In genomic region chr15:77421370-77421700, GRCh38 we compare ENCODE assay signal across 8 cellular contexts. TPM values are rescaled to one million over a fixed set of nuclear protein-coding genes. Genes with fewer than 3 reads are reported as not detected.
DNase-seq lines count a peak whose midpoint lies in the region; ATAC-seq and TF ChIP-seq lines count a peak whose summit lies in the region.

No MANE protein-coding gene starts in this region.

- peak overlapping the region; percentile 76; the same call in 1 of the 2 replicates for H3K27ac ChIP-seq in HUES6 (ENCODE audit: low read depth, low read length)
- peak overlapping the region; percentile 89 for H3K27ac ChIP-seq in lower lobe of right lung
- H3K27ac ChIP-seq in uterus = peak overlapping the region; percentile 95 to 99

- POLR2A ChIA-PET in BJ (lab: Charles Lee) = no interaction called here

- H3K27ac Mint-ChIP-seq in brain = peak overlapping the region; percentile 98 to 100 (median 99)

- H3K9me3 Mint-ChIP-seq in brain = peaks cover 0 to 3% (median 0%) of the 10 kb centered on the region in 5 experiments

- H3K4me3 ChIP-seq in BJ (ENCODE audit: low read depth, low read length) (peak overlapping the region; percentile 85), HUES6 (ENCODE audit: low read depth, low read length) (peak overlapping the region; percentile 92), lower lobe of right lung (peak overlapping the region; percentile 93), uterus (peak overlapping the region; percentile 54 to 80)

- H3K36me3 ChIP-seq in BJ (ENCODE audit: control insufficient read depth, insufficient read depth, low read length) (no peaks in the 10 kb centered on the region), HUES6 (ENCODE audit: control insufficient read depth, insufficient read depth, low read length) (no peaks in the 10 kb centered on the region), lower lobe of right lung (no peaks in the 10 kb centered on the region), uterus (no peaks in the 10 kb centered on the region)

- H3K36me3 Mint-ChIP-seq in brain = no peaks in the 10 kb centered on the region

- intact Hi-C loops in lower lobe of right lung (cut with DNase I) (no loop called here), uterus (cut with DNase I; ENCODE audit: low total_unique reads) (no loop called here)

- H3K27me3 ChIP-seq in BJ (ENCODE audit: control insufficient read depth, insufficient read depth, low read length) = no peaks in the 10 kb centered on the region
- H3K27me3 ChIP-seq in HUES6 (ENCODE audit: control insufficient read depth, insufficient read depth, low read length) = peaks cover 10% of the 10 kb centered on the region; the same call in 1 of the 2 replicates
- H3K27me3 ChIP-seq in lower lobe of right lung (ENCODE audit: low read depth) = no peaks in the 10 kb centered on the region
- no peaks in the 10 kb centered on the region for H3K27me3 ChIP-seq in uterus

- H3K4me1 Mint-ChIP-seq in brain = peaks cover 70% of the 10 kb centered on the region

- H3K27me3 Mint-ChIP-seq in brain = no peaks in the 10 kb centered on the region

- H3K4me1 ChIP-seq in HUES6 (ENCODE audit: control insufficient read depth, insufficient read depth, low read length) (peaks cover 23% of the 10 kb centered on the region), lower lobe of right lung (peaks cover 43% of the 10 kb centered on the region), uterus (peaks cover 0 to 13% of the 10 kb centered on the region in 2 donors)

- CTCF ChIA-PET in BJ (lab: Yijun Ruan, JAX) = interaction anchor here (1.3 to 2.5 kb wide), 5 partner anchors 12 to 302 kb away, joined by 3 to 9 read pairs (median 6); no protein-coding TSS in a partner anchor

- no peak for DNase-seq in BJ (ENCODE audit: low read depth)
- DNase-seq in lower lobe of right lung = no peak
- DNase-seq in uterus = no peak
- DNase-seq in mesenteric fat pad (ENCODE audit: low spot score) = no peak

- peak overlapping the region; percentile 97 to 99 (median 98) for H3K4me3 Mint-ChIP-seq in brain

- H3K9me3 ChIP-seq in HUES6 (ENCODE audit: control insufficient read depth, insufficient read depth, low read depth, low read length) (no peaks in the 10 kb centered on the region), lower lobe of right lung (no peaks in the 10 kb centered on the region), uterus (no peaks in the 10 kb centered on the region)

- TF ChIP-seq CTCF in BJ (IDR thresholded peaks at IDR 0.05; ENCODE audit: insufficient read depth, low read depth, low read length) (no peak), brain (conservative IDR thresholded peaks at IDR 0.05) (no peak), lower lobe of right lung (IDR thresholded peaks at IDR 0.05) (no peak), uterus (IDR thresholded peaks at IDR 0.05) (no peak)

- TF ChIP-seq POLR2A in uterus (IDR thresholded peaks at IDR 0.05) = no peak

- peak overlapping the region; percentile 87 for H3K9ac ChIP-seq in HUES6 (ENCODE audit: low read length)

- ATAC-seq in lower lobe of right lung (no peak), GM21367 (IDR thresholded peaks at IDR 0.05; ENCODE audit: unreplicated experiment) (no peak), GM19397 (IDR thresholded peaks at IDR 0.05; ENCODE audit: unreplicated experiment) (no peak)

RNA-seq across cellular contexts. Expression of gene HMG20A, which starts 0.6 kb away (rescaled TPM):
- 31.0 and 40.1 TPM in 2 replicates for polyA plus RNA-seq in BJ (2011; rRNA removed)
- polyA minus RNA-seq in BJ (2011; rRNA and poly(A)+ RNA removed) = 34.6 and 48.6 TPM in 2 replicates
- polyA plus RNA-seq in brain (ENCODE audit: insufficient read depth, low read depth, low replicate concordance) = 18.9 TPM
- 40.9 TPM for total RNA-seq in lower lobe of right lung
- total RNA-seq in uterus = 10 to 100 TPM; 10.5 to 59.5 (median 28.4) TPM
- 20.7 TPM for total RNA-seq in mesenteric fat pad

RNA-seq across cellular contexts. Expression of gene PEAK1, which starts 1.4 kb away (rescaled TPM):
- polyA plus RNA-seq in BJ (2011; rRNA removed) (40.7 and 49.1 TPM in 2 replicates), brain (ENCODE audit: insufficient read depth, low read depth, low replicate concordance) (7.0 TPM)
- 70.1 and 89.8 TPM in 2 replicates for polyA minus RNA-seq in BJ (2011; rRNA and poly(A)+ RNA removed)
- total RNA-seq in lower lobe of right lung (112 TPM), uterus (10 to 100 TPM; 14.4 to 87.3 (median 43.5) TPM), mesenteric fat pad (83.4 TPM)
